ENCODE assay signal across 9 cellular contexts in genomic region chr3:177419904-177420601, GRCh38.
A peak's percentile ranks its signal among the peaks of the same experiment; 100 is the strongest.
DNase-seq lines count a peak whose midpoint lies in the region; ATAC-seq and TF ChIP-seq lines count a peak whose summit lies in the region.
"Had no signal": no experiment of that assay in that cellular context is flagged by ENCODE, and none has a peak within 500 bp of the region (broad histone marks: within the 10 kb centered on the region; RNA-seq: fewer than 3 reads in every experiment).

No MANE protein-coding gene starts in this region.

- H3K36me3 ChIP-seq in OCI-LY3 (replicated peaks; ENCODE audit: low read depth, low read length) (no peaks in the 10 kb centered on the region), adrenal gland (replicated peaks in 1 of 2) (no peaks in the 10 kb centered on the region)
- H3K36me3 ChIP-seq: heart left ventricle had no signal

- H3K4me1 ChIP-seq in OCI-LY3 (ENCODE audit: low read length) (peaks cover 67% of the 10 kb centered on the region), adrenal gland (replicated peaks in 1 of 2) (no peaks in the 10 kb centered on the region)

- H3K9me3 ChIP-seq in OCI-LY3 (ENCODE audit: insufficient read depth, low read length): no peaks in the 10 kb centered on the region
- no peaks in the 10 kb centered on the region for H3K9me3 ChIP-seq in adrenal gland (replicated peaks in 1 of 3)
- H3K9me3 ChIP-seq: heart left ventricle had no signal

- POLR2A ChIA-PET in GM10248 (lab: Yijun Ruan, JAX): no interaction called here

- DNase-seq in GM10248 (ENCODE audit: extremely low spot score): peak; percentile 51
- DNase-seq in adrenal gland: no peak
- DNase-seq in NCI-H1694 treated with DMSO at 0.1 percent for 48 hours (lab: John Stamatoyannopoulos, UW): no peak
- DNase-seq: heart left ventricle had no signal

- peak overlapping the region in 2 of 3 experiments; percentile 22 to 55 for H3K4me3 Mint-ChIP-seq in nephron

- peak overlapping the region; percentile 31 to 84 (median 78) for H3K27ac Mint-ChIP-seq in nephron

- CTCF ChIA-PET in GM10248 (lab: Yijun Ruan, JAX): no interaction called here

- peak overlapping the region; percentile 81 for H3K4me2 ChIP-seq in OCI-LY3 (ENCODE audit: low read length)

- H3K27me3 ChIP-seq in OCI-LY3 (ENCODE audit: low read depth, low read length) (no peaks in the 10 kb centered on the region), adrenal gland (no peaks in the 10 kb centered on the region)
- H3K27me3 ChIP-seq: heart left ventricle had no signal

- WGBS in adrenal gland, 4 donors: 70 to 75% (median 71%) methylated on average over 7 of the region's 7 CpGs

- ATAC-seq in GM19351 (IDR thresholded peaks at IDR 0.05; ENCODE audit: unreplicated experiment) (peak; percentile 66), HG03280 (IDR thresholded peaks at IDR 0.05; ENCODE audit: unreplicated experiment) (no peak), HG03135 (IDR thresholded peaks at IDR 0.05; ENCODE audit: unreplicated experiment) (no peak)

- H3K27me3 Mint-ChIP-seq in nephron (ENCODE audit: low read depth): peaks cover 3% of the 10 kb centered on the region

- H3K9ac ChIP-seq in OCI-LY3 (ENCODE audit: low read length): peak overlapping the region; percentile 55

- TF ChIP-seq CTCF in GM10248 (IDR thresholded peaks at IDR 0.05; ENCODE audit: control extremely low read depth, extremely low read depth, low read depth, missing control alignments) (peak; percentile 17), OCI-LY3 (IDR thresholded peaks at IDR 0.05; ENCODE audit: low read depth, low read length) (peak; percentile 35), nephron (IDR thresholded peaks at IDR 0.05; ENCODE audit: unreplicated experiment in 3 of 3) (no peak), adrenal gland (IDR thresholded peaks at IDR 0.05) (no peak)

- H3K36me3 Mint-ChIP-seq in nephron (ENCODE audit: low read depth): no peaks in the 10 kb centered on the region

- H3K79me2 ChIP-seq in OCI-LY3 (ENCODE audit: low read length): no peaks in the 10 kb centered on the region

- H3K4me1 Mint-ChIP-seq in nephron: peaks cover 56% of the 10 kb centered on the region

- H3K27ac ChIP-seq in OCI-LY3 (ENCODE audit: low read length) (peak overlapping the region; percentile 81), adrenal gland (no peak overlapping the region)
- H3K27ac ChIP-seq: heart left ventricle had no signal

- intact Hi-C loops in adrenal gland (cut with DNase I): no loop called here

- H4K20me1 ChIP-seq in OCI-LY3 (ENCODE audit: insufficient read depth, low read length): no peaks in the 10 kb centered on the region

- peak overlapping the region; percentile 58 for H3K4me3 ChIP-seq in OCI-LY3 (ENCODE audit: low read length)
- H3K4me3 ChIP-seq in adrenal gland: no peak overlapping the region
- H3K4me3 ChIP-seq: heart left ventricle had no signal

- H3K9me3 Mint-ChIP-seq in nephron: no peaks in the 10 kb centered on the region

- TF ChIP-seq POLR2A in adrenal gland (IDR thresholded peaks at IDR 0.05): no peak

- H2AFZ ChIP-seq in OCI-LY3 (ENCODE audit: low read depth, low read length): no peak overlapping the region; the same call in 1 of the 2 replicates

Comparison
In these comparisons a context has a peak if more than half of its experiments do, and no peak if none do; other contexts are left out.
1. CTCF ChIP-seq: peak in GM10248 (single experiment) and OCI-LY3 (single experiment); none in nephron (0 of 3) and adrenal gland (0 of 6).